Comparison of ENCODE assay signal across 10 cellular contexts in genomic region chr5:16897284-16897704, GRCh38. TPM values are rescaled to one million over a fixed set of nuclear protein-coding genes. Genes with fewer than 3 reads are reported as not detected.
DNase-seq lines count a peak whose midpoint lies in the region; ATAC-seq and TF ChIP-seq lines count a peak whose summit lies in the region.
"Had no signal": no experiment of that assay in that cellular context is flagged by ENCODE, and none has a peak within 500 bp of the region (broad histone marks: within the 10 kb centered on the region; RNA-seq: fewer than 3 reads in every experiment).

No MANE protein-coding gene starts in this region.

- H3K4me1 ChIP-seq in stomach: peaks cover 46 to 77% (median 62%) of the 10 kb centered on the region in 4 donors

- CTCF ChIA-PET in T-cell (lab: Charles Lee): no interaction called here

- ATAC-seq in T-cell (replicated peaks in 1 of 4): no peak

- intact Hi-C loops in stomach (cut with DNase I; ENCODE audit: low total_unique reads): no loop called here

- POLR2A ChIA-PET in T-cell (lab: Charles Lee): no interaction called here

- no peaks in the 10 kb centered on the region for H3K9me3 ChIP-seq in stomach

- H3K36me3 Mint-ChIP-seq in T-cell: no peaks in the 10 kb centered on the region

- 13 to 36% (median 30%) methylated on average over 7 of the region's 7 CpGs for WGBS in stomach, 5 donors

- H3K27ac ChIP-seq in stomach: peak overlapping the region; percentile 20 to 76 (median 73)

- H3K36me3 ChIP-seq in stomach: no peaks in the 10 kb centered on the region

- TF ChIP-seq POLR2A in stomach (IDR thresholded peaks at IDR 0.05): no peak

- TF ChIP-seq CTCF in fibroblast of mammary gland (conservative IDR thresholded peaks at IDR 0.05; ENCODE audit: control insufficient read depth, insufficient read depth, low read depth, low read length): no peak
- no peak for TF ChIP-seq CTCF in stomach (IDR thresholded peaks at IDR 0.05)

- DNase-seq in NCI-H146 (lab: John Stamatoyannopoulos, UW): peak; percentile 11
- no peak for DNase-seq in NCI-H146 treated with DMSO at 0.1 percent for 48 hours (lab: John Stamatoyannopoulos, UW; ENCODE audit: unreplicated experiment)
- DNase-seq in NCI-H526 treated with DMSO at 0.1 percent for 48 hours (lab: John Stamatoyannopoulos, UW): peak; percentile 35
- peak; percentile 44 for DNase-seq in fibroblast of mammary gland (ENCODE audit: low read depth)
- DNase-seq in stomach: no peak
- DNase-seq in hippocampal formation (lab: John Stamatoyannopoulos, UW): no peak
- no peak for DNase-seq in T-cell
- no peak for DNase-seq in hypothalamus (lab: John Stamatoyannopoulos, UW)
- DNase-seq: ACHN, NCI-H2227 treated with DMSO at 0.1 percent for 48 hours had no signal

- H3K9me3 Mint-ChIP-seq in T-cell: no peaks in the 10 kb centered on the region

- no peaks in the 10 kb centered on the region for H3K27me3 ChIP-seq in stomach

- H3K4me1 Mint-ChIP-seq in T-cell: no peaks in the 10 kb centered on the region

- no peaks in the 10 kb centered on the region for H3K27me3 Mint-ChIP-seq in T-cell

- TF ChIP-seq EP300 in stomach (IDR thresholded peaks at IDR 0.05): no peak

- H3K4me3 ChIP-seq in fibroblast of mammary gland (ENCODE audit: control insufficient read depth, low read depth, low read length) (no peak overlapping the region), stomach (no peak overlapping the region)

- H3K27ac Mint-ChIP-seq in T-cell: no peak overlapping the region

- H3K4me3 Mint-ChIP-seq in T-cell: no peak overlapping the region

RNA-seq across cellular contexts. Expression of gene MYO10, which starts 38.8 kb away (rescaled TPM):
- total RNA-seq in stomach (100 to 1,000 TPM in 3 of 5 donors, 10 to 100 TPM in 2; 53.8 to 233 (median 129) TPM), T-cell (under 1 TPM in 3 of 5 donors, not detected in 2; 0.20 to 0.47 (median 0.23) TPM)
- polyA plus RNA-seq in stomach: 10 to 100 TPM in 2 of 3 donors, 1 to 10 TPM in 1; 6.8 to 18.1 (median 13.7) TPM

Comparison
In these comparisons a context has a peak if more than half of its experiments do, and no peak if none do; other contexts are left out.
1. DNase-seq: peak in NCI-H146 (single experiment), NCI-H526 treated with DMSO at 0.1 percent for 48 hours (single experiment) and fibroblast of mammary gland (single experiment); none in NCI-H146 treated with DMSO at 0.1 percent for 48 hours (single experiment), stomach (single experiment), hippocampal formation (0 of 2), T-cell (0 of 34) and hypothalamus (0 of 51).
2. RNA of gene MYO10, which starts 38.8 kb away (total RNA-seq): 53.8 to 233 TPM in stomach; 0.20 to 0.47 TPM in T-cell; every median in the first group is over 10 times any median in the second.